Comparison of ENCODE assay signal across 8 cellular contexts in genomic region chr20:38433304-38433972, GRCh38. TPM values are rescaled to one million over a fixed set of nuclear protein-coding genes. Genes with fewer than 3 reads are reported as not detected.
DNase-seq lines count a peak whose midpoint lies in the region; ATAC-seq and TF ChIP-seq lines count a peak whose summit lies in the region.

No MANE protein-coding gene starts in this region.

- no peak for DNase-seq in AG04449 (ENCODE audit: low read depth, low spot score)
- DNase-seq in HFFc6 = no peak
- DNase-seq in astrocyte of the cerebellum (ENCODE audit: low read depth) = no peak
- no peak for DNase-seq in memory B cell (ENCODE audit: low spot score in 2 of 2)
- no peak for DNase-seq in NOMO-1 (lab: John Stamatoyannopoulos, UW; ENCODE audit: unreplicated experiment in 2 of 2)
- DNase-seq in NAMALWA (ENCODE audit: low spot score) = no peak
- DNase-seq in activated gamma-delta T cell treated with Interleukin-2 at 50 U/mL for 16 hours = no peak
- no peak for DNase-seq in NCI-H1105 treated with DMSO at 0.1 percent for 48 hours (lab: John Stamatoyannopoulos, UW)

- H3K27ac Mint-ChIP-seq in HFFc6 (peak overlapping the region; percentile 96), memory B cell (peak overlapping the region; percentile 92)

- POLR2A ChIA-PET in AG04449 (lab: Yijun Ruan, JAX) = interaction anchor here (2.0 to 2.3 kb wide), 2 partner anchors 8 to 14 kb away, joined by 31 to 62 read pairs; no protein-coding TSS in a partner anchor

- peak overlapping the region; percentile 92 for H3K4me3 ChIP-seq in AG04449 (ENCODE audit: low read depth, low read length)
- peak overlapping the region; percentile 66 for H3K4me3 ChIP-seq in astrocyte of the cerebellum (ENCODE audit: low read depth, low read length)

- in situ Hi-C loops in astrocyte of the cerebellum (cut with HindIII; ENCODE audit: low sequenced_read_pairs) = no loop called here

- TF ChIP-seq CTCF in AG04449 (IDR thresholded peaks at IDR 0.05; ENCODE audit: insufficient read depth, low read length, missing control alignments) = no peak
- TF ChIP-seq CTCF in HFFc6 (IDR thresholded peaks at IDR 0.05) = no peak
- TF ChIP-seq CTCF in astrocyte of the cerebellum (IDR thresholded peaks at IDR 0.05; ENCODE audit: low read depth, low read length, missing control alignments) = no peak

- H3K4me1 Mint-ChIP-seq in HFFc6 (ENCODE audit: low read depth) = peaks cover 59% of the 10 kb centered on the region
- H3K4me1 Mint-ChIP-seq in memory B cell = peaks cover 30% of the 10 kb centered on the region

- H3K36me3 Mint-ChIP-seq in HFFc6 (ENCODE audit: low read depth) = peaks cover 48% of the 10 kb centered on the region
- H3K36me3 Mint-ChIP-seq in memory B cell = peaks cover 24% of the 10 kb centered on the region

- H3K9me3 Mint-ChIP-seq in HFFc6 (no peaks in the 10 kb centered on the region), memory B cell (no peaks in the 10 kb centered on the region)

- no peak for ATAC-seq in memory B cell (ENCODE audit: low read depth)

- CTCF ChIA-PET in AG04449 (lab: Yijun Ruan, JAX) = interaction anchor here (1.3 to 10.8 kb wide), 8 partner anchors 8 to 496 kb away, joined by 3 to 268 read pairs (median 11); partner anchors contain the start of gene RALGAPB

- H3K4me3 Mint-ChIP-seq in HFFc6 = peak overlapping the region; percentile 96
- peak overlapping the region; percentile 93 for H3K4me3 Mint-ChIP-seq in memory B cell

- H3K27me3 Mint-ChIP-seq in HFFc6 (ENCODE audit: insufficient read depth) (peaks cover 2% of the 10 kb centered on the region), memory B cell (no peaks in the 10 kb centered on the region)

RNA-seq across cellular contexts. Expression of gene SNHG17, which starts 1.7 kb away (rescaled TPM):
- 10 to 100 TPM; 29.6 to 45.4 (median 32.0) TPM for total RNA-seq in HFFc6 (2021; fragmentation: NEBNext Ultra II Directional; extraction: Animal tissue kit (Norgen Biotek cat#: 25700))

RNA-seq across cellular contexts. Expression of gene RALGAPB, which starts 39.2 kb away (rescaled TPM):
- total RNA-seq in HFFc6 (2021; fragmentation: NEBNext Ultra II Directional; extraction: Animal tissue kit (Norgen Biotek cat#: 25700)) = 10 to 100 TPM; 23.4 to 29.5 (median 26.7) TPM
